Comparison of ENCODE assay signal across 21 cellular contexts in the genomic region with DNA sequence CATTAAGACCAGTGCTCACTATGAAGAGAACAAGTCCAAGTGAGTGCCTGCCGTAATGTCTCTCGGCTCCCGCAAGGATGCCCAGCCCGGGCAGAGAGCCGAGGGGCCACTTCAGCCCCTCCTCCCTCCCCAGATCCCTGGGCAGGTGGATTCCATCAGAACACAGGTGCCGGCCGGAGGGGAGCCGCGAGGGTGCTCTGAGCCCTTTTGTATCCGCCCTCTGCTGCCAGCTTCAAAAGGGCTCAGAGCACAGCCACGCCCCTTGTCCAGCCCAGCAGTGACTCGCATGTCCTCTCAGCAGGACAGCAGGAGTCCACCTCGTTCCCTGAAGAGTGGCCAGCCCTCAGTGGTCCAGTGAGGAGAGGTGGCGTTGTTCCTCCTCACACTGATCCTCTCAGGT. TPM values are rescaled to one million over a fixed set of nuclear protein-coding genes. Genes with fewer than 3 reads are reported as not detected.
DNase-seq lines count a peak whose midpoint lies in the region; ATAC-seq and TF ChIP-seq lines count a peak whose summit lies in the region.
"Had no signal": no experiment of that assay in that cellular context is flagged by ENCODE, and none has a peak within 500 bp of the region (broad histone marks: within the 10 kb centered on the region; RNA-seq: fewer than 3 reads in every experiment).

No MANE protein-coding gene starts in this region.

- CTCF ChIA-PET in CD8-positive, alpha-beta T cell (lab: Charles Lee) = interaction anchor here (0.9 to 2.9 kb wide), 5 partner anchors 13 to 177 kb away, joined by 3 to 12 read pairs (median 3); no protein-coding TSS in a partner anchor

- ATAC-seq in CD8-positive, alpha-beta T cell = no peak
- ATAC-seq in left colon = peak; percentile 32
- ATAC-seq in Right ventricle myocardium inferior = no peak

- H3K27me3 ChIP-seq in CD8-positive, alpha-beta T cell (ENCODE audit: insufficient read depth, low read length) = no peaks in the 10 kb centered on the region
- H3K27me3 ChIP-seq: BLaER1, heart left ventricle, vagina had no signal

- intact Hi-C loops in CD8-positive, alpha-beta T cell (cut with DNase I, micrococcal nuclease) = no loop called here
- intact Hi-C loops in left colon (cut with DNase I, micrococcal nuclease) = loop anchor here in 1 of 2 donors (10.0 kb wide), 1 partner anchor 55 kb away; no protein-coding TSS in a partner anchor
- intact Hi-C loops in Right ventricle myocardium inferior (cut with DNase I) = loop anchor here (1.0 to 5.0 kb wide), 3 partner anchors 42 to 162 kb away; partner anchors contain the start of gene CYFIP2

- H3K9me3 ChIP-seq in CD8-positive, alpha-beta T cell (ENCODE audit: low read length) = no peaks in the 10 kb centered on the region
- H3K9me3 ChIP-seq: BLaER1, heart left ventricle, prostate gland, vagina had no signal

- H3K36me3 Mint-ChIP-seq in CD8-positive, alpha-beta T cell = peaks cover 91% of the 10 kb centered on the region
- peaks cover 8% of the 10 kb centered on the region for H3K36me3 Mint-ChIP-seq in endothelial cell (ENCODE audit: low read depth, unreplicated experiment)

- H3K27me3 Mint-ChIP-seq in CD8-positive, alpha-beta T cell (ENCODE audit: low read depth) = no peaks in the 10 kb centered on the region
- no peaks in the 10 kb centered on the region for H3K27me3 Mint-ChIP-seq in endothelial cell (ENCODE audit: unreplicated experiment)
- H3K27me3 Mint-ChIP-seq: activated CD4-positive, alpha-beta memory T cell treated with anti-CD3 and anti-CD28 coated beads for 36 hours; central memory CD8-positive, alpha-beta T cell; memory B cell had no signal

- POLR2A ChIA-PET in CD8-positive, alpha-beta T cell (lab: Charles Lee) = interaction anchor here (0.8 to 1.5 kb wide), 2 partner anchors 38 to 88 kb away, joined by 3 to 4 read pairs; no protein-coding TSS in a partner anchor

- H3K4me3 Mint-ChIP-seq in CD8-positive, alpha-beta T cell = no peak overlapping the region
- no peak overlapping the region for H3K4me3 Mint-ChIP-seq in endothelial cell (ENCODE audit: unreplicated experiment)
- H3K4me3 Mint-ChIP-seq: activated CD4-positive, alpha-beta memory T cell treated with anti-CD3 and anti-CD28 coated beads for 36 hours; central memory CD8-positive, alpha-beta T cell; memory B cell; nephron progenitor cell had no signal

- H3K4me1 Mint-ChIP-seq in CD8-positive, alpha-beta T cell (ENCODE audit: low read depth) = peaks cover 64% of the 10 kb centered on the region
- H3K4me1 Mint-ChIP-seq in endothelial cell (ENCODE audit: unreplicated experiment) = no peaks in the 10 kb centered on the region
- H3K4me1 Mint-ChIP-seq: nephron progenitor cell had no signal

- peak overlapping the region; percentile 95 for H3K27ac Mint-ChIP-seq in CD8-positive, alpha-beta T cell
- H3K27ac Mint-ChIP-seq in endothelial cell (ENCODE audit: unreplicated experiment) = no peak overlapping the region
- H3K27ac Mint-ChIP-seq: nephron progenitor cell had no signal

- H3K9me3 Mint-ChIP-seq in CD8-positive, alpha-beta T cell = no peaks in the 10 kb centered on the region
- no peaks in the 10 kb centered on the region for H3K9me3 Mint-ChIP-seq in endothelial cell (ENCODE audit: unreplicated experiment)
- H3K9me3 Mint-ChIP-seq: activated CD4-positive, alpha-beta memory T cell treated with anti-CD3 and anti-CD28 coated beads for 36 hours; central memory CD8-positive, alpha-beta T cell; memory B cell; nephron progenitor cell had no signal

- H3K27ac ChIP-seq in CD8-positive, alpha-beta T cell (ENCODE audit: low read depth, low read length) = no peak overlapping the region
- H3K27ac ChIP-seq: BLaER1, heart left ventricle, prostate gland, RWPE1, skin epidermis, vagina had no signal

- DNase-seq in AG08396 (ENCODE audit: low spot score) = peak; percentile 25
- no peak for DNase-seq in CD8-positive, alpha-beta T cell
- DNase-seq in SW480 (ENCODE audit: low spot score) = peak; percentile 43
- no peak for DNase-seq in left colon
- no peak for DNase-seq in Right ventricle myocardium inferior (ENCODE audit: missing footprints)
- DNase-seq in endothelial cell (ENCODE audit: low spot score) = no peak
- no peak for DNase-seq in effector CD4-positive, alpha-beta T cell
- DNase-seq: activated CD4-positive, alpha-beta memory T cell treated with anti-CD3 and anti-CD28 coated beads for 36 hours; activated T-cell treated with anti-CD3 and anti-CD28 coated beads, Interleukin-2, amount 50 U/mL, for 48 hours; heart left ventricle; islet precursor cell; NCI-H1436 treated with DMSO at 0.1 percent for 48 hours; nephron progenitor cell; NK-92 treated with Interleukin-12 subunit alpha and Interleukin-12 subunit beta, amount 100 ng/mL, for 24 hours had no signal

- H3K4me1 ChIP-seq in CD8-positive, alpha-beta T cell (ENCODE audit: insufficient read depth, low read length) = peaks cover 64% of the 10 kb centered on the region
- H3K4me1 ChIP-seq: prostate gland, vagina had no signal

- no peak overlapping the region for H3K4me3 ChIP-seq in CD8-positive, alpha-beta T cell (ENCODE audit: low read depth, low read length)
- H3K4me3 ChIP-seq: BLaER1, heart left ventricle, prostate gland, skin epidermis, vagina had no signal

- peaks cover 47% of the 10 kb centered on the region for H3K36me3 ChIP-seq in CD8-positive, alpha-beta T cell (ENCODE audit: insufficient read depth, low read length)
- H3K36me3 ChIP-seq: prostate gland, vagina had no signal

- no peak for TF ChIP-seq CTCF in CD8-positive, alpha-beta T cell (IDR thresholded peaks at IDR 0.05)
- TF ChIP-seq CTCF in endothelial cell (IDR thresholded peaks at IDR 0.05; ENCODE audit: unreplicated experiment) = no peak

RNA-seq across cellular contexts. Expression of gene CYFIP2, which starts 43.9 kb away (rescaled TPM):
- 100 to 1,000 TPM; 270 to 304 TPM for total RNA-seq in CD8-positive, alpha-beta T cell
- total RNA-seq in left colon = 10 to 100 TPM; 25.5 to 36.0 TPM
- total RNA-seq in Right ventricle myocardium inferior = 29.6 TPM
- 42.9 TPM for total RNA-seq in endothelial cell (ENCODE audit: unreplicated experiment)

Comparison
In these comparisons a context has a peak if more than half of its experiments do, and no peak if none do; other contexts are left out.
1. DNase-seq: peak in AG08396 (single experiment) and SW480 (single experiment); none in CD8-positive, alpha-beta T cell (0 of 7), left colon (0 of 2), Right ventricle myocardium inferior (single experiment), endothelial cell (single experiment) and effector CD4-positive, alpha-beta T cell (single experiment).